13 cellular contexts compared by ENCODE assay signal in genomic region chrX:23434356-23434884, GRCh38.
DNase-seq lines count a peak whose midpoint lies in the region; ATAC-seq and TF ChIP-seq lines count a peak whose summit lies in the region.
"Had no signal": no experiment of that assay in that cellular context is flagged by ENCODE, and none has a peak within 500 bp of the region (broad histone marks: within the 10 kb centered on the region; RNA-seq: fewer than 3 reads in every experiment).

No MANE protein-coding gene starts in this region.

- H3K36me3 Mint-ChIP-seq in nephron (ENCODE audit: low read depth), result no peaks in the 10 kb centered on the region

- H3K27me3 ChIP-seq in upper lobe of right lung, result no peaks in the 10 kb centered on the region

- TF ChIP-seq CTCF in nephron (IDR thresholded peaks at IDR 0.05; ENCODE audit: unreplicated experiment in 3 of 3) (no peak), upper lobe of right lung (IDR thresholded peaks at IDR 0.05) (no peak)

- H3K9me3 ChIP-seq in upper lobe of right lung, result no peaks in the 10 kb centered on the region

- peaks cover 9% of the 10 kb centered on the region for H3K27me3 Mint-ChIP-seq in nephron (ENCODE audit: low read depth)

- DNase-seq in amygdala (lab: John Stamatoyannopoulos, UW) (peak in 40 of 56 donors; percentile 1 to 72 (median 22)), fibroblast of the conjunctiva (ENCODE audit: low read depth) (peak; percentile 70), upper lobe of right lung (peak; percentile 69), T-helper 2 cell (no peak), NCI-H1105 treated with DMSO at 0.1 percent for 48 hours (lab: John Stamatoyannopoulos, UW) (no peak)
- DNase-seq: activated effector memory CD4-positive, alpha-beta T cell treated with Interleukin-2 at 50 U/mL for 16 hours; DMS79; naive thymus-derived CD8-positive, alpha-beta T cell had no signal

- no peaks in the 10 kb centered on the region for H3K36me3 ChIP-seq in upper lobe of right lung

- H3K4me1 Mint-ChIP-seq in nephron, result peaks cover 18% of the 10 kb centered on the region
- H3K4me1 Mint-ChIP-seq: naive thymus-derived CD8-positive, alpha-beta T cell had no signal

- H3K4me3 Mint-ChIP-seq in nephron, result no peak overlapping the region
- H3K4me3 Mint-ChIP-seq: naive thymus-derived CD8-positive, alpha-beta T cell had no signal

- no peak overlapping the region for H3K27ac ChIP-seq in upper lobe of right lung
- H3K27ac ChIP-seq: KMS-11 had no signal

- H3K4me3 ChIP-seq in upper lobe of right lung, result no peak overlapping the region

- intact Hi-C loops in upper lobe of right lung (cut with DNase I), result no loop called here

- H3K27ac Mint-ChIP-seq in nephron, result peak overlapping the region; percentile 48 to 95 (median 87)
- H3K27ac Mint-ChIP-seq: naive thymus-derived CD8-positive, alpha-beta T cell had no signal

- no peaks in the 10 kb centered on the region for H3K4me1 ChIP-seq in upper lobe of right lung

- ATAC-seq in upper lobe of right lung (peak; percentile 72), HG03439 (IDR thresholded peaks at IDR 0.05; ENCODE audit: unreplicated experiment) (no peak)
- ATAC-seq in activated CD4-positive, CD25-positive, alpha-beta regulatory T cell treated with anti-CD3 and anti-CD28 coated beads, Interleukin-2, amount 50 U/mL, for 24 hours, result no peak
- ATAC-seq: esophagus mucosa; naive thymus-derived CD8-positive, alpha-beta T cell had no signal

- H3K9me3 Mint-ChIP-seq in nephron, result peaks cover 9% of the 10 kb centered on the region

Comparison
In these comparisons a context has a peak if more than half of its experiments do, and no peak if none do; other contexts are left out.
1. DNase-seq: peak in amygdala (40 of 56), fibroblast of the conjunctiva (single experiment) and upper lobe of right lung (single experiment); none in T-helper 2 cell (0 of 5) and NCI-H1105 treated with DMSO at 0.1 percent for 48 hours (single experiment).